8 cellular contexts compared by ENCODE assay signal in the genomic region with DNA sequence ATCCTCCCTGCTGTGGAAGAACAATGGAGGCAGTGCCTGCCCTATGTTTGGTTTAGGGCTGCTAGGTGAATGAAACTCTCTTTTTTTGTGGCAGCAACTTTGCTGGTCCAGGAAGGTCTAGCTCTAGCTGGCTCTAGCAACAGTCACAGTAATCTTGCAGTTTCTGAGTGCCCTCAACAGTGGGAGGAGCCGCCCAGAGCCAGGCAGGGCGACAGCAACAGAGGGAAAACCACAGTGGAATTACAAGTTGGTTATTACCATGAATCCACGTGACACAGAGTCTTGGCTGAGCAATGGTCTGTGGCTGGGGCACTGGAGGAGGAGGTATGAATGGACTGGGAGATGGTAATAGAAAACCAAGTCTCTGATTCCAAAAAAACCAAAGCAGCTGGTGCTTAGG. TPM values are rescaled to one million over a fixed set of nuclear protein-coding genes. Genes with fewer than 3 reads are reported as not detected.
A peak's percentile ranks its signal among the peaks of the same experiment; 100 is the strongest.
DNase-seq lines count a peak whose midpoint lies in the region; ATAC-seq lines count a peak whose summit lies in the region.

No MANE protein-coding gene starts in this region.

- H3K27me3 Mint-ChIP-seq in activated naive CD8-positive, alpha-beta T cell: no peaks in the 10 kb centered on the region

- H3K4me3 Mint-ChIP-seq in activated naive CD8-positive, alpha-beta T cell: peak overlapping the region; percentile 46

- ATAC-seq in right cardiac atrium (peak; percentile 17 to 43), GM21717 (IDR thresholded peaks at IDR 0.05; ENCODE audit: unreplicated experiment) (no peak), GM21515 (IDR thresholded peaks at IDR 0.05; ENCODE audit: unreplicated experiment) (no peak)

- peak overlapping the region; percentile 65 for H3K27ac ChIP-seq in right cardiac atrium (ENCODE audit: low read length)

- intact Hi-C loops in right cardiac atrium (cut with DNase I): no loop called here

- WGBS in right cardiac atrium: 43% methylated on average over 3 of the region's 3 CpGs

- peak; percentile 24 for DNase-seq in stimulated activated naive CD4-positive, alpha-beta T cell treated with Interleukin-2 at 50 U/mL for 16 hours (lab: John Stamatoyannopoulos, UW)
- no peak for DNase-seq in stimulated activated naive CD4-positive, alpha-beta T cell (lab: John Stamatoyannopoulos, UW)
- DNase-seq in NCI-H2029 treated with DMSO at 0.1 percent for 48 hours (lab: John Stamatoyannopoulos, UW) (peak; percentile 75), right cardiac atrium (peak in 1 of 3 donors; percentile 77)
- peak in 2 of 3 donors; percentile 31 to 36 for DNase-seq in stimulated activated CD4-positive, alpha-beta T cell treated with anti-CD3 and anti-CD28 coated beads, TNF-alpha, amount 100 ng/mL, for 48 hours (ENCODE audit: low read depth in 3 of 3)

- no peak overlapping the region for H3K4me3 ChIP-seq in right cardiac atrium (ENCODE audit: low read length)

- H3K4me1 Mint-ChIP-seq in activated naive CD8-positive, alpha-beta T cell (ENCODE audit: low read depth): peaks cover 52% of the 10 kb centered on the region

- no peaks in the 10 kb centered on the region for H3K27me3 ChIP-seq in right cardiac atrium (ENCODE audit: control insufficient read depth, insufficient read depth)

- no peaks in the 10 kb centered on the region for H3K9me3 Mint-ChIP-seq in activated naive CD8-positive, alpha-beta T cell (ENCODE audit: low read depth)

- H3K27ac Mint-ChIP-seq in activated naive CD8-positive, alpha-beta T cell: peak overlapping the region; percentile 82

- peaks cover 2% of the 10 kb centered on the region for H3K36me3 Mint-ChIP-seq in activated naive CD8-positive, alpha-beta T cell

- H3K4me1 ChIP-seq in right cardiac atrium (ENCODE audit: control insufficient read depth, insufficient read depth, low read length): peaks cover 34% of the 10 kb centered on the region

- H3K9me3 ChIP-seq in right cardiac atrium (ENCODE audit: control insufficient read depth, low read length): no peaks in the 10 kb centered on the region

RNA-seq across cellular contexts. Expression of a gene that starts 10.3 kb away (rescaled TPM):
- under 1 TPM in 3 of 4 donors, not detected in 1; 0.20 to 0.21 (median 0.20) TPM for total RNA-seq in right cardiac atrium
- 0.18 TPM for polyA plus RNA-seq in right cardiac atrium

RNA-seq across cellular contexts. Expression of a gene that starts 11.8 kb away (rescaled TPM):
- 10 to 100 TPM; 15.8 to 32.4 (median 23.3) TPM for total RNA-seq in right cardiac atrium
- polyA plus RNA-seq in right cardiac atrium: 30.1 TPM

RNA-seq across cellular contexts. Expression of a gene that starts 20.4 kb away (rescaled TPM):
- 1 to 10 TPM; 5.4 to 8.0 (median 6.1) TPM for total RNA-seq in right cardiac atrium
- polyA plus RNA-seq in right cardiac atrium: 7.2 TPM

RNA-seq across cellular contexts. Expression of a gene that starts 21.8 kb away (rescaled TPM):
- 10 to 100 TPM; 39.9 to 58.1 (median 53.8) TPM for total RNA-seq in right cardiac atrium
- 55.0 TPM for polyA plus RNA-seq in right cardiac atrium

RNA-seq across cellular contexts. Expression of a gene that starts 34.7 kb away (rescaled TPM):
- under 1 TPM in 3 of 4 donors, not detected in 1; 0.29 to 0.42 (median 0.31) TPM for total RNA-seq in right cardiac atrium
- polyA plus RNA-seq in right cardiac atrium: 0.32 TPM

Comparison
In these comparisons a context has a peak if more than half of its experiments do, and no peak if none do; other contexts are left out.
1. DNase-seq: peak in stimulated activated naive CD4-positive, alpha-beta T cell treated with Interleukin-2 at 50 U/mL for 16 hours (single experiment), NCI-H2029 treated with DMSO at 0.1 percent for 48 hours (single experiment) and stimulated activated CD4-positive, alpha-beta T cell treated with anti-CD3 and anti-CD28 coated beads, TNF-alpha, amount 100 ng/mL, for 48 hours (2 of 3); none in stimulated activated naive CD4-positive, alpha-beta T cell (0 of 6).
2. ATAC-seq: peak in right cardiac atrium (2 of 2); none in GM21717 (single experiment) and GM21515 (single experiment).